ENCODE assay signal across 16 cellular contexts in the genomic region with DNA sequence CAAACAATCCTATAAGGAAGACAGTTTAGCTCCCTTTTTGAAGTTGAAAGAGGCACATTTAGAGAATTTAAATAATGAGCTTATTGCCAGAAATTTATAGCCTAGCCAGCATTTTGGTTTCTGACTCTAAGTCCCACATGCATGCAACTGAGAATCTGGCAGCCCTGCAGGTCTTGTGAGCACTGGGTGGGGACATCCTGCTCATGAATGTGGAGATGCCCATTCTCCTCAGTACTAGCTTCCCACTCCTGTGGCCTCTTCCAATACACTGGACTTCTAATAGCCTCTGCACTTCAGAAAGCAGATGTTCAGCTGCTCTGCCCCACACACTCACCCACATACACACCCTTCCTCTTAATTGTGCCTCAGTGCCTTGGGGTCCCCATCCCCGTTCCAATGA.
DNase-seq lines count a peak whose midpoint lies in the region; ATAC-seq, FAIRE-seq and TF ChIP-seq lines count a peak whose summit lies in the region.
"Had no signal": no experiment of that assay in that cellular context is flagged by ENCODE, and none has a peak within 500 bp of the region (broad histone marks: within the 10 kb centered on the region; RNA-seq: fewer than 3 reads in every experiment).

No MANE protein-coding gene starts in this region.

- intact Hi-C loops in upper lobe of right lung (cut with DNase I) = no loop called here

- DNase-seq in NCI-H82 (lab: John Stamatoyannopoulos, UW) (peak; percentile 15), NCI-H82 treated with DMSO at 0.1 percent for 48 hours (lab: John Stamatoyannopoulos, UW; ENCODE audit: unreplicated experiment) (no peak), H1 (ENCODE audit: low read depth in 1 of 2, low spot score in 2 of 2) (no peak), mesendoderm (no peak), upper lobe of right lung (no peak), NCI-H1417 (lab: John Stamatoyannopoulos, UW) (no peak)
- no peak for DNase-seq in stimulated activated naive CD4-positive, alpha-beta T cell treated with Interleukin-2 at 50 U/mL for 16 hours (lab: John Stamatoyannopoulos, UW)
- DNase-seq: AML-193, DMS53, GOT3, IMR-90 had no signal

- peak overlapping the region; percentile 19; the same call in 1 of the 2 replicates for H2BK15ac ChIP-seq in H1 (ENCODE audit: low read length)
- no peak overlapping the region for H2BK15ac ChIP-seq in mesendoderm (replicated peaks; ENCODE audit: low read depth)

- H3K23ac ChIP-seq in H1 (ENCODE audit: insufficient read length) = no peak overlapping the region
- H3K23ac ChIP-seq in mesendoderm (ENCODE audit: low read length) = peak overlapping the region; percentile 48

- H2BK12ac ChIP-seq in H1 (ENCODE audit: low read depth, low read length) = peak overlapping the region; percentile 93; the same call in 1 of the 2 replicates

- H4K8ac ChIP-seq in H1 (ENCODE audit: extremely low read depth, insufficient read depth, low read length) (no peak overlapping the region), mesendoderm (ENCODE audit: low read depth, low read length) (no peak overlapping the region)

- H3K4me2 ChIP-seq in H1 (ENCODE audit: insufficient read depth in 1 of 2, low read depth in 2 of 2, low read length in 2 of 2) (no peak overlapping the region), mesendoderm (ENCODE audit: low read length) (no peak overlapping the region)
- H3K4me2 ChIP-seq: BLaER1 had no signal

- H4K5ac ChIP-seq in H1 (ENCODE audit: insufficient read length, low read depth, low read length) = no peak overlapping the region
- H4K5ac ChIP-seq in mesendoderm (ENCODE audit: low read length) = no peak overlapping the region

- no peaks in the 10 kb centered on the region for H3K36me3 ChIP-seq in H1 (ENCODE audit: control insufficient read depth in 2 of 4, insufficient read depth in 4 of 4, low read length in 3 of 4)
- no peaks in the 10 kb centered on the region for H3K36me3 ChIP-seq in mesendoderm (ENCODE audit: control insufficient read depth, insufficient read depth, low read length)
- H3K36me3 ChIP-seq in upper lobe of right lung = no peaks in the 10 kb centered on the region
- H3K36me3 ChIP-seq: BLaER1, HAP-1 had no signal

- POLR2A ChIA-PET in H1 (lab: Charles Lee; ENCODE audit: partially characterized antibody) = interaction anchor here (1.4 kb wide), 1 partner anchor 18 kb away, joined by 3 read pairs; no protein-coding TSS in a partner anchor

- H2BK120ac ChIP-seq in H1 (replicated peaks; ENCODE audit: low read depth, low read length) (peak overlapping the region; percentile 51), mesendoderm (ENCODE audit: low read depth, low read length) (no peak overlapping the region)

- H3K18ac ChIP-seq in H1 (ENCODE audit: extremely low read depth, low read length) (peak overlapping the region; percentile 73), mesendoderm (ENCODE audit: low read length) (no peak overlapping the region)

- no peak for FAIRE-seq in H1 (lab: Jason Lieb, UNC)
- FAIRE-seq: HTR-8/SVneo had no signal

- no peak for TF ChIP-seq EP300 in H1 (IDR thresholded peaks at IDR 0.05; ENCODE audit: borderline replicate concordance in 1 of 2, low read depth in 2 of 2, low read length in 2 of 2)

- H3K14ac ChIP-seq in H1 (ENCODE audit: insufficient read length) = peak overlapping the region; percentile 6

- no peak overlapping the region for H3K9ac ChIP-seq in H1 (replicated peaks in 1 of 4; ENCODE audit: extremely low read depth in 1 of 4, low read depth in 3 of 4, low read length in 3 of 4)
- H3K9ac ChIP-seq in mesendoderm (ENCODE audit: low read length) = no peak overlapping the region
- H3K9ac ChIP-seq: BLaER1 had no signal

- H3K23me2 ChIP-seq in H1 (ENCODE audit: low read depth, low read length) = no peaks in the 10 kb centered on the region

- no peaks in the 10 kb centered on the region for H4K20me1 ChIP-seq in H1 (replicated peaks in 1 of 2; ENCODE audit: control insufficient read depth in 1 of 2, insufficient read depth in 2 of 2, low read length in 2 of 2)
- H4K20me1 ChIP-seq: BLaER1 had no signal

- CTCF ChIA-PET in H1 (lab: Charles Lee; ENCODE audit: partially characterized antibody) = interaction anchor here (0.6 to 2.1 kb wide), 4 partner anchors 8 to 227 kb away, joined by 3 to 8 read pairs (median 3); no protein-coding TSS in a partner anchor

- H3K4me3 ChIP-seq in H1 (ENCODE audit: extremely low read depth in 1 of 4, insufficient read depth in 2 of 4, low read depth in 3 of 4, low read length in 4 of 4) = no peak overlapping the region
- no peak overlapping the region for H3K4me3 ChIP-seq in mesendoderm (ENCODE audit: low read length)
- no peak overlapping the region for H3K4me3 ChIP-seq in upper lobe of right lung
- H3K4me3 ChIP-seq: BLaER1, HAP-1 had no signal

- no peak for TF ChIP-seq POLR2A in H1 (IDR thresholded peaks at IDR 0.05; ENCODE audit: control extremely low read depth in 1 of 2, low read depth in 2 of 2, low read length in 2 of 2)

- H3K79me1 ChIP-seq in H1 (ENCODE audit: low read depth, low read length) (no peaks in the 10 kb centered on the region), mesendoderm (ENCODE audit: low read length) (no peaks in the 10 kb centered on the region)

- no peak overlapping the region for H3K27ac ChIP-seq in H1 (ENCODE audit: low read depth, low read length)
- no peak overlapping the region for H3K27ac ChIP-seq in mesendoderm (ENCODE audit: low read depth, low read length)
- no peak overlapping the region for H3K27ac ChIP-seq in upper lobe of right lung
- H3K27ac ChIP-seq: 22Rv1, BLaER1 had no signal

- WGBS in H1 (ENCODE audit: extremely low coverage in 1 of 2, insufficient coverage in 1 of 2, insufficient read length in 1 of 2, insufficient replicate concordance in 2 of 2, low coverage in 1 of 2, low lambda C conversion rate in 2 of 2, missing lambda C conversion rate in 1 of 2), 2 experiments = 89% methylated on average over 1 of the region's 1 CpG; no CpG with 5 or more reads in 1 of the 2 experiments
- WGBS in mesendoderm (ENCODE audit: extremely low coverage, insufficient coverage, low lambda C conversion rate) = no CpG with 5 or more reads among the region's 1 CpG

- peak overlapping the region; percentile 49; the same call in 1 of the 2 replicates for H2BK5ac ChIP-seq in H1 (ENCODE audit: low read depth, low read length)
- H2BK5ac ChIP-seq in mesendoderm (ENCODE audit: low read length) = no peak overlapping the region

- TF ChIP-seq CTCF in H1 (IDR thresholded peaks at IDR 0.05; ENCODE audit: control extremely low read depth in 1 of 3, insufficient read depth in 1 of 3, low read depth in 1 of 3, low read length in 3 of 3) (no peak), upper lobe of right lung (IDR thresholded peaks at IDR 0.05) (no peak)

- TF ChIP-seq RAD21 in H1 (IDR thresholded peaks at IDR 0.05 in 1 of 2, conservative IDR thresholded peaks at IDR 0.05 in 1 of 2; ENCODE audit: low read depth in 2 of 2, low read length in 2 of 2) = no peak

- peak overlapping the region; percentile 72; the same call in 1 of the 2 replicates for H2BK20ac ChIP-seq in H1 (ENCODE audit: low read length)

- H3K79me2 ChIP-seq in H1 (ENCODE audit: control insufficient read depth in 1 of 2, insufficient read depth in 2 of 2, low read length in 2 of 2) = no peaks in the 10 kb centered on the region
- no peaks in the 10 kb centered on the region for H3K79me2 ChIP-seq in mesendoderm (ENCODE audit: control insufficient read depth, insufficient read depth, low read length)

- H3K27me3 ChIP-seq in H1 (replicated peaks in 1 of 4; ENCODE audit: control insufficient read depth in 3 of 4, extremely low read depth in 1 of 4, insufficient read depth in 3 of 4, low read length in 3 of 4) = no peaks in the 10 kb centered on the region
- no peaks in the 10 kb centered on the region for H3K27me3 ChIP-seq in mesendoderm (ENCODE audit: insufficient read depth, low read length, poor library complexity)
- no peaks in the 10 kb centered on the region for H3K27me3 ChIP-seq in upper lobe of right lung
- H3K27me3 ChIP-seq: BLaER1 had no signal

- H2AK5ac ChIP-seq in H1 (ENCODE audit: low read depth, low read length) (no peak overlapping the region), mesendoderm (ENCODE audit: low read length) (no peak overlapping the region)

- H3K56ac ChIP-seq in H1 (replicated peaks; ENCODE audit: insufficient read length, low read depth, low read length) (no peak overlapping the region), mesendoderm (ENCODE audit: low read length) (no peak overlapping the region)

- H3K4ac ChIP-seq in H1 (replicated peaks; ENCODE audit: insufficient read length, low read depth, low read length) (no peak overlapping the region), mesendoderm (ENCODE audit: low read depth, low read length) (no peak overlapping the region)

- 0 out of 2 replicates have a peak overlapping the region, but pooled peaks have one; percentile 72 for H2AFZ ChIP-seq in H1 (ENCODE audit: low read length)

- peak; percentile 23 for ATAC-seq in upper lobe of right lung
- ATAC-seq in GM18870 (IDR thresholded peaks at IDR 0.05; ENCODE audit: unreplicated experiment) = no peak

- H3K4me1 ChIP-seq in H1 (replicated peaks in 1 of 4; ENCODE audit: control insufficient read depth in 3 of 4, insufficient read depth in 4 of 4, low read length in 3 of 4) (peaks cover 0 to 6% (median 3%) of the 10 kb centered on the region in 4 experiments; a peak in 2 of 7 replicates), mesendoderm (ENCODE audit: control insufficient read depth, low read depth, low read length) (no peaks in the 10 kb centered on the region), upper lobe of right lung (no peaks in the 10 kb centered on the region)
- H3K4me1 ChIP-seq: BLaER1 had no signal

- peak overlapping the region; percentile 58 for H4K91ac ChIP-seq in H1 (replicated peaks; ENCODE audit: insufficient read length, low read length)

- H3K9me3 ChIP-seq in H1 (ENCODE audit: insufficient read depth in 2 of 2, low read depth in 1 of 2, low read length in 1 of 2) = no peaks in the 10 kb centered on the region
- no peaks in the 10 kb centered on the region for H3K9me3 ChIP-seq in upper lobe of right lung
- H3K9me3 ChIP-seq: BLaER1, HAP-1 had no signal

TF ChIP-seq in H1, 55 proteins besides CTCF, POLR2A, EP300 and RAD21 (continues in another document):
- TF ChIP-seq TAF7 (optimal IDR thresholded peaks at IDR 0.05; ENCODE audit: borderline replicate concordance, low read depth, low read length) (no peak), CREB1 (IDR thresholded peaks at IDR 0.05) (no peak), SIRT6 (IDR thresholded peaks at IDR 0.05; ENCODE audit: low read length) (no peak)
- TF ChIP-seq, protein P1, sequence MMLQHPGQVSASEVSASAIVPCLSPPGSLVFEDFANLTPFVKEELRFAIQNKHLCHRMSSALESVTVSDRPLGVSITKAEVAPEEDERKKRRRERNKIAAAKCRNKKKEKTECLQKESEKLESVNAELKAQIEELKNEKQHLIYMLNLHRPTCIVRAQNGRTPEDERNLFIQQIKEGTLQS (IDR thresholded peaks at IDR 0.05; ENCODE audit: insufficient read depth, low read depth, low read length) = no peak
